13 cellular contexts compared by ENCODE assay signal in genomic region chr13:113582841-113583631, GRCh38. TPM values are rescaled to one million over a fixed set of nuclear protein-coding genes. Genes with fewer than 3 reads are reported as not detected.
DNase-seq lines count a peak whose midpoint lies in the region; ATAC-seq and TF ChIP-seq lines count a peak whose summit lies in the region.
"Had no signal": no experiment of that assay in that cellular context is flagged by ENCODE, and none has a peak within 500 bp of the region (broad histone marks: within the 10 kb centered on the region; RNA-seq: fewer than 3 reads in every experiment).

No MANE protein-coding gene starts in this region.

- no peaks in the 10 kb centered on the region for H3K27me3 Mint-ChIP-seq in H9 (ENCODE audit: low read depth)

- no peak for TF ChIP-seq CTCF in H9 (conservative IDR thresholded peaks at IDR 0.05)
- no peak for TF ChIP-seq CTCF in SU-DHL-6 (IDR thresholded peaks at IDR 0.05; ENCODE audit: insufficient read depth, low read length, poor library complexity, severe bottlenecking)
- TF ChIP-seq CTCF in epithelial cell of esophagus (IDR thresholded peaks at IDR 0.05; ENCODE audit: insufficient read depth, low read depth, low read length, missing control alignments): no peak
- TF ChIP-seq CTCF in ovary (IDR thresholded peaks at IDR 0.05): no peak

- H3F3A ChIP-seq in SU-DHL-6 (ENCODE audit: insufficient read depth): no peaks in the 10 kb centered on the region

- H4K91ac ChIP-seq in H9 (ENCODE audit: insufficient read length, low read depth, low read length): no peak overlapping the region

- peak; percentile 33 for DNase-seq in H9
- peak; percentile 8 for DNase-seq in epithelial cell of esophagus (ENCODE audit: low read depth)
- DNase-seq in ovary: peak in 4 of 5 donors; percentile 3 to 28 (median 12)
- no peak for DNase-seq in SIG-M5 (lab: John Stamatoyannopoulos, UW)
- DNase-seq in dedifferentiated amniotic fluid mesenchymal stem cell (ENCODE audit: extremely low spot score): no peak
- DNase-seq: activated CD4-positive, alpha-beta T cell treated with anti-CD3 and anti-CD28 coated beads, Interleukin-2, amount 50 U/mL, for 48 hours; cerebellar nuclear complex; gastrocnemius medialis; NCI-H1436; OCI-M1 had no signal

- H2BK20ac ChIP-seq in H9 (ENCODE audit: low read depth, low read length, poor library complexity, severe bottlenecking): no peak overlapping the region

- no peak overlapping the region for H3K4ac ChIP-seq in H9 (ENCODE audit: low read depth, low read length)

- H4K20me1 ChIP-seq in H9 (ENCODE audit: control insufficient read depth, insufficient read depth, insufficient read length) (no peaks in the 10 kb centered on the region), SU-DHL-6 (ENCODE audit: low read depth, low read length) (no peaks in the 10 kb centered on the region)

- H3K27ac ChIP-seq in H9 (ENCODE audit: insufficient read length, low read depth, low read length) (no peak overlapping the region), SU-DHL-6 (ENCODE audit: low read depth, low read length) (no peak overlapping the region), ovary (no peak overlapping the region)
- H3K27ac ChIP-seq: gastrocnemius medialis had no signal

- intact Hi-C loops in ovary (cut with DNase I): loop anchor here in 1 of 4 donors (5.0 kb wide), 1 partner anchor 1166 kb away; no protein-coding TSS in a partner anchor

- H3K14ac ChIP-seq in H9 (ENCODE audit: insufficient read depth, low read length): no peak overlapping the region

- H3K23ac ChIP-seq in H9 (ENCODE audit: insufficient read length, low read depth, low read length): no peak overlapping the region

- H3K4me3 ChIP-seq in SU-DHL-6 (ENCODE audit: insufficient read depth, low read length, poor library complexity, severe bottlenecking) (no peak overlapping the region), epithelial cell of esophagus (ENCODE audit: low read length) (no peak overlapping the region), ovary (no peak overlapping the region)
- H3K4me3 ChIP-seq: gastrocnemius medialis had no signal

- H3K4me1 Mint-ChIP-seq in H9: peaks cover 11 to 19% of the 10 kb centered on the region in 2 experiments

- H3K9me3 Mint-ChIP-seq in H9: peaks cover 0 to 2% of the 10 kb centered on the region in 2 experiments; a peak in 2 of 5 replicates

- peak overlapping the region; percentile 49 to 94 (median 82); a peak in 4 of 7 replicates for H3K27ac Mint-ChIP-seq in H9

- H3K27me3 ChIP-seq in H9 (ENCODE audit: insufficient read depth, low read length) (no peaks in the 10 kb centered on the region), SU-DHL-6 (ENCODE audit: low read length) (no peaks in the 10 kb centered on the region), ovary (no peaks in the 10 kb centered on the region)
- H3K27me3 ChIP-seq: gastrocnemius medialis had no signal

- no peak overlapping the region for H4K8ac ChIP-seq in H9 (replicated peaks; ENCODE audit: insufficient read length, low read depth, low read length)

- no peak overlapping the region for H2BK120ac ChIP-seq in H9 (ENCODE audit: low read depth, low read length, poor library complexity, severe bottlenecking)

- H3K4me2 ChIP-seq in H9 (ENCODE audit: insufficient read depth, insufficient read length, low read length) (no peak overlapping the region), SU-DHL-6 (ENCODE audit: low read depth, low read length, poor library complexity, severe bottlenecking) (peak overlapping the region; percentile 20)

- H3K18ac ChIP-seq in H9 (ENCODE audit: insufficient read length, low read depth, low read length): no peak overlapping the region

- peaks cover 6% of the 10 kb centered on the region for H3K79me1 ChIP-seq in H9 (ENCODE audit: insufficient read depth, low read depth, low read length, poor library complexity, severe bottlenecking)

- H3K36me3 ChIP-seq in SU-DHL-6 (ENCODE audit: low read length): peaks cover 9% of the 10 kb centered on the region; the same call in 1 of the 2 replicates
- H3K36me3 ChIP-seq in ovary: no peaks in the 10 kb centered on the region

- H3T11ph ChIP-seq in H9 (ENCODE audit: low read length): no peak overlapping the region

- H3K9me3 ChIP-seq in H9 (ENCODE audit: control insufficient read depth, low read depth, low read length) (no peaks in the 10 kb centered on the region), SU-DHL-6 (ENCODE audit: insufficient read depth, low read length) (no peaks in the 10 kb centered on the region), ovary (no peaks in the 10 kb centered on the region)
- H3K9me3 ChIP-seq: gastrocnemius medialis had no signal

- H3K4me1 ChIP-seq in H9 (ENCODE audit: insufficient read depth, low read length): peaks cover 3% of the 10 kb centered on the region; the same call in 1 of the 2 replicates
- H3K4me1 ChIP-seq in ovary (ENCODE audit: insufficient read depth): peaks cover 4% of the 10 kb centered on the region
- H3K4me1 ChIP-seq: gastrocnemius medialis had no signal

- no peak for TF ChIP-seq POLR2A in ovary (IDR thresholded peaks at IDR 0.05)

- no peak overlapping the region for H2BK12ac ChIP-seq in H9 (ENCODE audit: insufficient read length, low read depth, low read length)

- H3K56ac ChIP-seq in H9 (ENCODE audit: insufficient read length, low read depth, low read length): no peak overlapping the region

- ATAC-seq in HG02759 (IDR thresholded peaks at IDR 0.05; ENCODE audit: unreplicated experiment) (no peak), HG03442 (IDR thresholded peaks at IDR 0.05; ENCODE audit: unreplicated experiment) (no peak)
- ATAC-seq: gastrocnemius medialis had no signal

- H3K79me2 ChIP-seq in H9 (ENCODE audit: insufficient read depth, low read length) (peaks cover 11% of the 10 kb centered on the region; the same call in 1 of the 2 replicates), SU-DHL-6 (ENCODE audit: insufficient read depth, low read length) (peaks cover 29% of the 10 kb centered on the region)

- WGBS in H9 (ENCODE audit: extremely low coverage, insufficient read length, low lambda C conversion rate): no CpG with 5 or more reads among the region's 38 CpGs
- 78 to 79% (median 79%) methylated on average over 38 of the region's 38 CpGs for WGBS in ovary, 3 donors

- H3K4me3 Mint-ChIP-seq in H9: peak overlapping the region; percentile 42 to 69

- no peaks in the 10 kb centered on the region for H3K9me2 ChIP-seq in SU-DHL-6 (replicated peaks; ENCODE audit: insufficient read depth, low read length)

- no peak overlapping the region for H4K5ac ChIP-seq in H9 (ENCODE audit: insufficient read length, low read depth, low read length)

- H2BK15ac ChIP-seq in H9 (ENCODE audit: low read depth, low read length): no peak overlapping the region

- H3K23me2 ChIP-seq in H9 (ENCODE audit: insufficient read length, low read depth, low read length, poor library complexity, severe bottlenecking): no peaks in the 10 kb centered on the region

- no peak for TF ChIP-seq EP300 in ovary (IDR thresholded peaks at IDR 0.05)

- H3K36me3 Mint-ChIP-seq in H9 (ENCODE audit: insufficient read depth in 1 of 3, low read depth in 3 of 3): peaks cover 15 to 27% (median 18%) of the 10 kb centered on the region in 3 experiments

- H3K9ac ChIP-seq in H9 (ENCODE audit: extremely low read depth, insufficient read length, low read length) (no peak overlapping the region), SU-DHL-6 (ENCODE audit: low read length) (no peak overlapping the region)

- no peak overlapping the region for H2AFZ ChIP-seq in H9 (ENCODE audit: low read length)
- no peak overlapping the region for H2AFZ ChIP-seq in SU-DHL-6 (ENCODE audit: low read depth, low read length, severe bottlenecking)

- no peak overlapping the region for H2AK5ac ChIP-seq in H9 (ENCODE audit: insufficient read length, low read length)

- H2BK5ac ChIP-seq in H9 (ENCODE audit: insufficient read length, low read length): no peak overlapping the region

RNA-seq across cellular contexts. Expression of gene TFDP1, which starts 1.5 kb away (rescaled TPM):
- total RNA-seq in H9 (2021) (109 and 111 TPM in 2 replicates), ovary (10 to 100 TPM in 6 of 7 donors, 1 to 10 TPM in 1; 8.8 to 45.6 (median 33.8) TPM)
- polyA plus RNA-seq in ovary: 10 to 100 TPM; 22.2 to 40.5 TPM

Comparison
In these comparisons a context has a peak if more than half of its experiments do, and no peak if none do; other contexts are left out.
1. DNase-seq: peak in H9 (single experiment), epithelial cell of esophagus (single experiment) and ovary (4 of 5); none in SIG-M5 (single experiment) and dedifferentiated amniotic fluid mesenchymal stem cell (single experiment).